ENCODE assay signal across 1 cellular context in the genomic region with DNA sequence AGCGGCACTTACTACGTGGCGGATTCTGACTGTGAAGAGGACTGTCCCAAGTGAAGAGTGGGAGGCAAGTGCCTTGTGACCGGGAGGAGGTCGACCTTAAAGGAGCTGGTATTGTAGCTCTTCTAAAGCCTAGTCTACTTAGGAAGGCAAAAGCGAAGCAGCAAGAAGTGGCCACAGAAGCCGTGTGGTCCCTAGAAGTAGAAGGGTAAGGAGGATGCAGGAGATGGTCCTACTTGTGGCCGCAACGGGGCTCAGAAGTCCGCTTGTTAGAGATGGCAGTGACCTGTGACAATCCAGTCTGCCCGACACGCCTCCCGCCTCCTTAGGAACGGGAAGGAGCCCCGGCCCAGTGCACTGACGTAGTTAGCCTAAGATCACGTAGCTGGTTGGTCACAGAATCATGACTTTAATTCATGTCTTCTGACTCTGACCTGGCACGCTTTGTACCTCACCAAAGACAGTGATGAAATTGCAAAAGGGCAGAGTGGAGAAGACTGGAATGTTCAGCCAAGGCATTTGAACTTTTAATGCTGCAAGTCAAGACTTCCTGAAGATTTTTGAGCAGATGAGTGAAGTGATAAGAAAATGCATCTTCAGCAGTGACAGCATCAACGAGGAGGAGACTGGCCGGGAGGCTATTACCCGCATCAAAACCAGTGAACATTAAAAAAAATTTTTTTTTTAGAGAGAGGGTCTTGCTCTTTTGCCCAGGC.
A peak's percentile ranks its signal among the peaks of the same experiment; 100 is the strongest.
TF ChIP-seq lines count a peak whose summit lies in the region.

No MANE protein-coding gene starts in this region.

TF ChIP-seq in K562, 482 proteins besides CTCF, POLR2A, EP300 and RAD21 (continued from another document and continues in another):
- TF ChIP-seq, protein P1, sequence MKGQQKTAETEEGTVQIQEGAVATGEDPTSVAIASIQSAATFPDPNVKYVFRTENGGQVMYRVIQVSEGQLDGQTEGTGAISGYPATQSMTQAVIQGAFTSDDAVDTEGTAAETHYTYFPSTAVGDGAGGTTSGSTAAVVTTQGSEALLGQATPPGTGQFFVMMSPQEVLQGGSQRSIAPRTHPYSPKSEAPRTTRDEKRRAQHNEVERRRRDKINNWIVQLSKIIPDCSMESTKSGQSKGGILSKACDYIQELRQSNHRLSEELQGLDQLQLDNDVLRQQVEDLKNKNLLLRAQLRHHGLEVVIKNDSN (CRISPR knock-in tag; IDR thresholded peaks at IDR 0.05): peak; percentile 23; the same call in 1 of the 2 replicates
- no peak for TF ChIP-seq EWSR1 (IDR thresholded peaks at IDR 0.05; ENCODE audit: borderline replicate concordance, low read depth, partially characterized antibody)
- peak; percentile 66 for TF ChIP-seq DPF2 (IDR thresholded peaks at IDR 0.05)
- 0 out of 2 replicates have a peak, but pooled peaks have one; percentile 9 for TF ChIP-seq ZNF239 (CRISPR knock-in tag; IDR thresholded peaks at IDR 0.05)
- TF ChIP-seq MTA2 (IDR thresholded peaks at IDR 0.05; ENCODE audit: low read depth): no peak
- TF ChIP-seq NCOA2 (IDR thresholded peaks at IDR 0.05; ENCODE audit: partially characterized antibody in 2 of 2): no peak
- no peak for TF ChIP-seq ESRRB (CRISPR knock-in tag; IDR thresholded peaks at IDR 0.05; ENCODE audit: borderline replicate concordance)
- TF ChIP-seq ZNF830 (CRISPR knock-in tag; IDR thresholded peaks at IDR 0.05): no peak
- no peak for TF ChIP-seq KAT8 (IDR thresholded peaks at IDR 0.05; ENCODE audit: low read depth)
- peak; percentile 45; the same call in 1 of the 2 replicates for TF ChIP-seq RFX1 (IDR thresholded peaks at IDR 0.05)
- peak; percentile 91 for TF ChIP-seq POLR2AphosphoS5 (IDR thresholded peaks at IDR 0.05; ENCODE audit: control insufficient read depth, insufficient read depth, low read depth, low read length)
- peak; percentile 46; the same call in 1 of the 2 replicates for TF ChIP-seq MGA (IDR thresholded peaks at IDR 0.05)
- TF ChIP-seq SIRT6 (IDR thresholded peaks at IDR 0.05; ENCODE audit: low read depth, low read length): no peak
- TF ChIP-seq MCM5 (IDR thresholded peaks at IDR 0.05; ENCODE audit: low read depth): no peak
- no peak for TF ChIP-seq BRF2 (IDR thresholded peaks at IDR 0.05; ENCODE audit: borderline replicate concordance, insufficient read depth, insufficient read length)
- no peak; a peak in 2 of 4 replicates for TF ChIP-seq ZNF639 (CRISPR knock-in tag; conservative IDR thresholded peaks at IDR 0.05 in 1 of 2, IDR thresholded peaks at IDR 0.05 in 1 of 2)
- TF ChIP-seq MECOM (CRISPR knock-in tag; IDR thresholded peaks at IDR 0.05): no peak
- TF ChIP-seq U2AF1 (optimal IDR thresholded peaks at IDR 0.05; ENCODE audit: low read depth, low read length): no peak
- TF ChIP-seq MCM2 (IDR thresholded peaks at IDR 0.05; ENCODE audit: low read depth): no peak
- no peak; the same call in 1 of the 2 replicates for TF ChIP-seq MBD2 (IDR thresholded peaks at IDR 0.05; ENCODE audit: borderline replicate concordance, low read depth)
- no peak for TF ChIP-seq ZNF707 (CRISPR knock-in tag; conservative IDR thresholded peaks at IDR 0.05)
- TF ChIP-seq HDAC1 (IDR thresholded peaks at IDR 0.05): peak in 1 of 2 experiments; percentile 79; a peak in 1 of 4 replicates
- no peak for TF ChIP-seq FOXM1 (IDR thresholded peaks at IDR 0.05; ENCODE audit: low read depth)
- no peak for TF ChIP-seq FOXM1 (CRISPR knock-in tag; IDR thresholded peaks at IDR 0.05; ENCODE audit: low read depth)
- TF ChIP-seq MTF1 (CRISPR knock-in tag; IDR thresholded peaks at IDR 0.05; ENCODE audit: borderline replicate concordance): no peak
- TF ChIP-seq SOX6 (IDR thresholded peaks at IDR 0.05): peak; percentile 65
- TF ChIP-seq, protein P2, sequence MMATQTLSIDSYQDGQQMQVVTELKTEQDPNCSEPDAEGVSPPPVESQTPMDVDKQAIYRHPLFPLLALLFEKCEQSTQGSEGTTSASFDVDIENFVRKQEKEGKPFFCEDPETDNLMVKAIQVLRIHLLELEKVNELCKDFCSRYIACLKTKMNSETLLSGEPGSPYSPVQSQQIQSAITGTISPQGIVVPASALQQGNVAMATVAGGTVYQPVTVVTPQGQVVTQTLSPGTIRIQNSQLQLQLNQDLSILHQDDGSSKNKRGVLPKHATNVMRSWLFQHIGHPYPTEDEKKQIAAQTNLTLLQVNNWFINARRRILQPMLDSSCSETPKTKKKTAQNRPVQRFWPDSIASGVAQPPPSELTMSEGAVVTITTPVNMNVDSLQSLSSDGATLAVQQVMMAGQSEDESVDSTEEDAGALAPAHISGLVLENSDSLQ (IDR thresholded peaks at IDR 0.05): no peak
- no peak for TF ChIP-seq E2F3 (CRISPR knock-in tag; IDR thresholded peaks at IDR 0.05)
- TF ChIP-seq ADNP (tag; IDR thresholded peaks at IDR 0.05): no peak
- no peak for TF ChIP-seq THRAP3 (IDR thresholded peaks at IDR 0.05; ENCODE audit: borderline replicate concordance)
- peak; percentile 38; the same call in 1 of the 2 replicates for TF ChIP-seq MTA1 (IDR thresholded peaks at IDR 0.05; ENCODE audit: borderline replicate concordance)
- 0 out of 2 replicates have a peak, but pooled peaks have one; percentile 45 for TF ChIP-seq MTA3 (IDR thresholded peaks at IDR 0.05; ENCODE audit: borderline replicate concordance)
- TF ChIP-seq ARID3A (IDR thresholded peaks at IDR 0.05; ENCODE audit: borderline replicate concordance, low read depth, low read length): no peak
- no peak for TF ChIP-seq TCF7 (IDR thresholded peaks at IDR 0.05; ENCODE audit: borderline replicate concordance)
- no peak for TF ChIP-seq ZNF507 (tag; conservative IDR thresholded peaks at IDR 0.05)
- no peak for TF ChIP-seq SP2 (IDR thresholded peaks at IDR 0.05; ENCODE audit: extremely low read depth, low read depth, low read length, poor library complexity, severe bottlenecking)
- TF ChIP-seq ZC3H11A (IDR thresholded peaks at IDR 0.05; ENCODE audit: low read depth, low read length): no peak
- no peak for TF ChIP-seq ETV1 (tag; conservative IDR thresholded peaks at IDR 0.05; ENCODE audit: low read depth)
- TF ChIP-seq MAFF (IDR thresholded peaks at IDR 0.05; ENCODE audit: low read length): no peak
- TF ChIP-seq ZFPM2 (CRISPR knock-in tag; IDR thresholded peaks at IDR 0.05): no peak
- TF ChIP-seq HIVEP1 (CRISPR knock-in tag; IDR thresholded peaks at IDR 0.05): no peak
- TF ChIP-seq ZFP36 (IDR thresholded peaks at IDR 0.05; ENCODE audit: low read depth, low read length, partially characterized antibody): peak; percentile 32
- no peak for TF ChIP-seq ZNF696 (CRISPR knock-in tag; conservative IDR thresholded peaks at IDR 0.05)
- no peak; the same call in 1 of the 2 replicates for TF ChIP-seq ZBED1 (IDR thresholded peaks at IDR 0.05)
- no peak for TF ChIP-seq ID3 (CRISPR knock-in tag; IDR thresholded peaks at IDR 0.05)
- peak; percentile 55; the same call in 1 of the 2 replicates for TF ChIP-seq ID3 (tag; IDR thresholded peaks at IDR 0.05)
- no peak for TF ChIP-seq NR2F6 (CRISPR knock-in tag; IDR thresholded peaks at IDR 0.05)
- peak in 1 of 2 experiments; percentile 51; a peak in 2 of 4 replicates for TF ChIP-seq MAZ (CRISPR knock-in tag; conservative IDR thresholded peaks at IDR 0.05 in 1 of 2, IDR thresholded peaks at IDR 0.05 in 1 of 2)
